1 cellular context compared by ENCODE assay signal in genomic region chr7:23531794-23532489, GRCh38.
A peak's percentile ranks its signal among the peaks of the same experiment; 100 is the strongest.
TF ChIP-seq lines count a peak whose summit lies in the region.

TRA2A (minus strand) TSS chr7:23531981; CDS start chr7:23531824, 157 bp downstream.

TF ChIP-seq in A549, 52 proteins besides CTCF, POLR2A, EP300 and RAD21 (continued from another document):
- TF ChIP-seq USF2 (IDR thresholded peaks at IDR 0.05) (no peak), SREBF2 (IDR thresholded peaks at IDR 0.05) (no peak), KDM1A (IDR thresholded peaks at IDR 0.05; ENCODE audit: low read depth) (no peak), JUNB (IDR thresholded peaks at IDR 0.05) (no peak), ZNF302 (CRISPR knock-in tag; IDR thresholded peaks at IDR 0.05) (no peak), GATA3 (IDR thresholded peaks at IDR 0.05; ENCODE audit: borderline replicate concordance) (peak; percentile 16; the same call in 1 of the 2 replicates), NR3C1 (IDR thresholded peaks at IDR 0.05) (no peak), EHMT2 (IDR thresholded peaks at IDR 0.05; ENCODE audit: low read depth) (no peak), ZFP36 (IDR thresholded peaks at IDR 0.05; ENCODE audit: borderline replicate concordance, partially characterized antibody) (no peak), CEBPB (IDR thresholded peaks at IDR 0.05) (no peak), FOSB (CRISPR knock-in tag; IDR thresholded peaks at IDR 0.05) (0 out of 2 replicates have a peak, but pooled peaks have one; percentile 78), POLR2AphosphoS2 (conservative IDR thresholded peaks at IDR 0.05; ENCODE audit: low read length) (no peak), ZC3H11A (IDR thresholded peaks at IDR 0.05) (no peak), MAX (IDR thresholded peaks at IDR 0.05) (peak; percentile 76), BHLHE40 (IDR thresholded peaks at IDR 0.05; ENCODE audit: low read depth, low read length) (0 out of 2 replicates have a peak, but pooled peaks have one; percentile 34), KDM5A (IDR thresholded peaks at IDR 0.05) (no peak), ZSCAN20 (CRISPR knock-in tag; IDR thresholded peaks at IDR 0.05) (no peak), FOXS1 (CRISPR knock-in tag; IDR thresholded peaks at IDR 0.05) (no peak), HOXB13 (CRISPR knock-in tag; IDR thresholded peaks at IDR 0.05; ENCODE audit: low read depth) (no peak), REST (IDR thresholded peaks at IDR 0.05) (peak; percentile 75), PBX3 (IDR thresholded peaks at IDR 0.05) (no peak)
